Comparison of ENCODE assay signal across 8 cellular contexts in the genomic region with DNA sequence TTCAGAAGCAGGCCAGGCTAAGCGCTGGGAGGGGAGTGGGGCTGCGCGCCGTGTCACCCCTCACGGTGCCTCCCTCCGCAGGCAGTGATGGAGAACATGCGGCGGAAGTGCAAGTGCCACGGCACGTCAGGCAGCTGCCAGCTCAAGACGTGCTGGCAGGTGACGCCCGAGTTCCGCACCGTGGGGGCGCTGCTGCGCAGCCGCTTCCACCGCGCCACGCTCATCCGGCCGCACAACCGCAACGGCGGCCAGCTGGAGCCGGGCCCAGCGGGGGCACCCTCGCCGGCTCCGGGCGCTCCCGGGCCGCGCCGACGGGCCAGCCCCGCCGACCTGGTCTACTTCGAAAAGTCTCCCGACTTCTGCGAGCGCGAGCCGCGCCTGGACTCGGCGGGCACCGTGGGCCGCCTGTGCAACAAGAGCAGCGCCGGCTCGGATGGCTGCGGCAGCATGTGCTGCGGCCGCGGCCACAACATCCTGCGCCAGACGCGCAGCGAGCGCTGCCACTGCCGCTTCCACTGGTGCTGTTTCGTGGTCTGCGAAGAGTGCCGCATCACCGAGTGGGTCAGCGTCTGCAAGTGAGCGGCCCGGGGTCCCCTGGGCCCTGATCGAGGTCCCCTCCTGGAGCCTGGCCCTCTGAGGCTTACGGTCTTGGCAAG. TPM values are rescaled to one million over a fixed set of nuclear protein-coding genes. Genes with fewer than 3 reads are reported as not detected.
A peak's percentile ranks its signal among the peaks of the same experiment; 100 is the strongest.
DNase-seq lines count a peak whose midpoint lies in the region; ATAC-seq and TF ChIP-seq lines count a peak whose summit lies in the region.

No MANE protein-coding gene starts in this region.

- ATAC-seq in GM23338, result peak; percentile 47
- ATAC-seq in activated naive CD4-positive, alpha-beta T cell treated with anti-CD3 and anti-CD28 coated beads, Interleukin-2, amount 50 U/mL, for 72 hours, result peak; percentile 61 to 68

- H3K27me3 ChIP-seq in GM23338 (ENCODE audit: insufficient read depth) (peaks cover 100% of the 10 kb centered on the region), SK-N-SH (ENCODE audit: insufficient read depth) (peaks cover 39% of the 10 kb centered on the region), left ventricle myocardium inferior (ENCODE audit: low read depth) (peaks cover 88% of the 10 kb centered on the region)

- H3K36me3 ChIP-seq in GM23338 (ENCODE audit: insufficient read depth), result no peaks in the 10 kb centered on the region
- no peaks in the 10 kb centered on the region for H3K36me3 ChIP-seq in SK-N-SH (replicated peaks in 1 of 2; ENCODE audit: control insufficient read depth in 1 of 2, insufficient read depth in 2 of 2, low read length in 1 of 2)
- no peaks in the 10 kb centered on the region for H3K36me3 ChIP-seq in left ventricle myocardium inferior

- H3F3A ChIP-seq in GM23338 (replicated peaks; ENCODE audit: low read depth) (no peaks in the 10 kb centered on the region), SK-N-SH (replicated peaks; ENCODE audit: insufficient read depth) (no peaks in the 10 kb centered on the region)

- peaks cover 27% of the 10 kb centered on the region for H3K4me1 ChIP-seq in GM23338 (ENCODE audit: insufficient read depth)
- H3K4me1 ChIP-seq in SK-N-SH (ENCODE audit: control insufficient read depth in 1 of 2, insufficient read depth in 2 of 2, low read depth in 1 of 2, low read length in 1 of 2), result peaks cover 0 to 26% of the 10 kb centered on the region in 2 experiments; a peak in 2 of 4 replicates
- H3K4me1 ChIP-seq in left ventricle myocardium inferior, result peaks cover 24% of the 10 kb centered on the region

- H3K4me1 Mint-ChIP-seq in GM23338, result peaks cover 31% of the 10 kb centered on the region

- H3K79me2 ChIP-seq in GM23338 (replicated peaks; ENCODE audit: insufficient read depth), result no peaks in the 10 kb centered on the region
- H3K79me2 ChIP-seq in SK-N-SH (ENCODE audit: insufficient read depth), result no peaks in the 10 kb centered on the region

- H3K4me2 ChIP-seq in GM23338 (peak overlapping the region; percentile 80), SK-N-SH (peak overlapping the region; percentile 71)

- H3K27ac ChIP-seq in GM23338 (ENCODE audit: low read depth), result no peak overlapping the region
- H3K27ac ChIP-seq in SK-N-SH (ENCODE audit: low read depth in 2 of 2, low read length in 1 of 2), result no peak overlapping the region
- H3K27ac ChIP-seq in left ventricle myocardium inferior (replicated peaks), result no peak overlapping the region

- peak; percentile 34 for TF ChIP-seq RAD21 in SK-N-SH (IDR thresholded peaks at IDR 0.05; ENCODE audit: low read length)

- H3K9me3 ChIP-seq in SK-N-SH (no peaks in the 10 kb centered on the region), left ventricle myocardium inferior (replicated peaks) (no peaks in the 10 kb centered on the region)

- H3K9ac ChIP-seq in SK-N-SH, result no peak overlapping the region

- DNase-seq in GDM1 (lab: John Stamatoyannopoulos, UW) (peak; percentile 66), GM23338 (ENCODE audit: low spot score) (peak; percentile 78), LNCaP clone FGC (ENCODE audit: low read depth) (peak; percentile 35), SK-N-SH (peak; percentile 92), left ventricle myocardium inferior (peak; percentile 62), retinal pigment epithelial cell (ENCODE audit: low read depth) (no peak), HPDE6-E6E7 (ENCODE audit: extremely low spot score) (no peak)
- DNase-seq in activated naive CD4-positive, alpha-beta T cell treated with anti-CD3 and anti-CD28 coated beads, Interleukin-2, amount 50 U/mL, for 72 hours (ENCODE audit: low spot score in 2 of 2), result peak; percentile 77 to 92

- POLR2A ChIA-PET in SK-N-SH (lab: Yijun Ruan, JAX), result interaction anchor here (0.6 to 2.7 kb wide), 5 partner anchors 11 to 92 kb away, joined by 3 to 11 read pairs (median 3); a partner anchor contains a TSS

- H2AFZ ChIP-seq in GM23338 (peak overlapping the region; percentile 94), SK-N-SH (ENCODE audit: low read depth) (peak overlapping the region; percentile 66)

- no peak for TF ChIP-seq EP300 in SK-N-SH (IDR thresholded peaks at IDR 0.05; ENCODE audit: borderline replicate concordance in 1 of 2, low read depth in 1 of 2, low read length in 1 of 2)

- H3K9me3 Mint-ChIP-seq in GM23338, result no peaks in the 10 kb centered on the region; the same call in 2 of the 3 replicates
- no peaks in the 10 kb centered on the region for H3K9me3 Mint-ChIP-seq in activated naive CD4-positive, alpha-beta T cell treated with anti-CD3 and anti-CD28 coated beads, Interleukin-2, amount 50 U/mL, for 72 hours

- WGBS in SK-N-SH (ENCODE audit: low lambda C conversion rate), result 21% methylated on average over 7 of the region's 72 CpGs

- H3K9me2 ChIP-seq in GM23338 (ENCODE audit: insufficient read depth) (no peaks in the 10 kb centered on the region), SK-N-SH (no peaks in the 10 kb centered on the region)

- peak overlapping the region; percentile 60 for H3K4me3 Mint-ChIP-seq in GM23338

- intact Hi-C loops in left ventricle myocardium inferior (cut with micrococcal nuclease), result no loop called here

- H4K20me1 ChIP-seq in GM23338 (replicated peaks; ENCODE audit: insufficient read depth), result peaks cover 13% of the 10 kb centered on the region
- H4K20me1 ChIP-seq in SK-N-SH (ENCODE audit: insufficient read depth), result no peaks in the 10 kb centered on the region

- no peak overlapping the region for H3K27ac Mint-ChIP-seq in GM23338
- peak overlapping the region; percentile 27 to 80 for H3K27ac Mint-ChIP-seq in activated naive CD4-positive, alpha-beta T cell treated with anti-CD3 and anti-CD28 coated beads, Interleukin-2, amount 50 U/mL, for 72 hours

- CTCF ChIA-PET in SK-N-SH (lab: Yijun Ruan, JAX), result interaction anchor here (0.7 to 16.1 kb wide), 22 partner anchors 9 to 402 kb away, joined by 3 to 795 read pairs (median 5); a partner anchor contains a TSS

- peaks cover 96% of the 10 kb centered on the region for H3K27me3 Mint-ChIP-seq in GM23338 (ENCODE audit: insufficient read depth, low read depth, poor library complexity)

- no peaks in the 10 kb centered on the region; the same call in 2 of the 3 replicates for H3K36me3 Mint-ChIP-seq in GM23338 (ENCODE audit: low read depth)
- H3K36me3 Mint-ChIP-seq in activated naive CD4-positive, alpha-beta T cell treated with anti-CD3 and anti-CD28 coated beads, Interleukin-2, amount 50 U/mL, for 72 hours, result no peaks in the 10 kb centered on the region

- TF ChIP-seq CTCF in GM23338 (conservative IDR thresholded peaks at IDR 0.05; ENCODE audit: low read depth in 2 of 2) (peak in 1 of 2 experiments; percentile 66; a peak in 3 of 4 replicates), LNCaP clone FGC (IDR thresholded peaks at IDR 0.05; ENCODE audit: control insufficient read depth, extremely low read depth, insufficient read depth) (peak; percentile 78), SK-N-SH (IDR thresholded peaks at IDR 0.05) (peak; percentile 48), left ventricle myocardium inferior (IDR thresholded peaks at IDR 0.05; ENCODE audit: borderline replicate concordance) (peak; percentile 38), retinal pigment epithelial cell (conservative IDR thresholded peaks at IDR 0.05; ENCODE audit: low read depth, low read length) (peak; percentile 43)

- peak overlapping the region; percentile 52 for H3K4me3 ChIP-seq in GM23338
- peak overlapping the region; percentile 56 for H3K4me3 ChIP-seq in LNCaP clone FGC (ENCODE audit: low read depth, low read length)
- peak overlapping the region; percentile 39 to 57; a peak in 3 of 4 replicates for H3K4me3 ChIP-seq in SK-N-SH (ENCODE audit: low read depth in 2 of 2, low read length in 1 of 2)
- peak overlapping the region; percentile 59 for H3K4me3 ChIP-seq in left ventricle myocardium inferior
- H3K4me3 ChIP-seq in retinal pigment epithelial cell (ENCODE audit: low read length), result no peak overlapping the region

TF ChIP-seq in GM23338, 12 proteins besides CTCF, POLR2A, EP300 and RAD21:
- TF ChIP-seq NANOG (IDR thresholded peaks at IDR 0.05; ENCODE audit: borderline replicate concordance) (no peak), EZH2 (IDR thresholded peaks at IDR 0.05; ENCODE audit: low read depth, unreplicated experiment) (peak; percentile 91), EZH2phosphoT487 (IDR thresholded peaks at IDR 0.05; ENCODE audit: unreplicated experiment) (peak; percentile 97)

TF ChIP-seq in SK-N-SH, 30 proteins besides CTCF, POLR2A, EP300 and RAD21 (continues in another document):
- TF ChIP-seq NFIC (IDR thresholded peaks at IDR 0.05; ENCODE audit: borderline replicate concordance) (peak; percentile 56), ELF1 (IDR thresholded peaks at IDR 0.05) (0 out of 2 replicates have a peak, but pooled peaks have one; percentile 15), RCOR1 (IDR thresholded peaks at IDR 0.05; ENCODE audit: low read length) (peak; percentile 53; the same call in 1 of the 2 replicates)
- TF ChIP-seq, protein P1, sequence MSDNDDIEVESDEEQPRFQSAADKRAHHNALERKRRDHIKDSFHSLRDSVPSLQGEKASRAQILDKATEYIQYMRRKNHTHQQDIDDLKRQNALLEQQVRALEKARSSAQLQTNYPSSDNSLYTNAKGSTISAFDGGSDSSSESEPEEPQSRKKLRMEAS (IDR thresholded peaks at IDR 0.05; ENCODE audit: low read depth), result peak; percentile 61; the same call in 1 of the 2 replicates

RNA-seq across cellular contexts. Expression of a gene that starts 12.2 kb away (rescaled TPM):
- total RNA-seq in GM23338 (2014; rRNA removed; shearing (Covaris generic)), result not detected in 2 replicates
- not detected in 2 replicates for polyA plus RNA-seq in GM23338 (2016; fragmentation: Nextera tagmentation; extraction: Ambion mirVana)
- 0.02 TPM in 1 of 2 replicates, not detected in the other for polyA plus RNA-seq in SK-N-SH (2012; rRNA removed)
- 0.01 and 0.05 TPM in 2 replicates for polyA plus RNA-seq in SK-N-SH (2012; cell fraction: cytosol; rRNA removed)
- polyA plus RNA-seq in SK-N-SH (2012; cell fraction: nucleus; rRNA removed), result 0.05 and 0.07 TPM in 2 replicates
- total RNA-seq in activated naive CD4-positive, alpha-beta T cell treated with anti-CD3 and anti-CD28 coated beads, Interleukin-2, amount 50 U/mL, for 72 hours, result 1 to 10 TPM in 1 of 2 donors, under 1 TPM in 1; 0.11 to 6.1 TPM
- total RNA-seq in left ventricle myocardium inferior, result not detected

RNA-seq across cellular contexts. Expression of a gene that starts 33.2 kb away (rescaled TPM):
- total RNA-seq in GM23338 (2014; rRNA removed; shearing (Covaris generic)), result not detected in 2 replicates
- polyA plus RNA-seq in GM23338 (2016; fragmentation: Nextera tagmentation; extraction: Ambion mirVana) (not detected in 2 replicates), SK-N-SH (2012; rRNA removed) (0.06 and 0.08 TPM in 2 replicates)
- 0.05 and 0.13 TPM in 2 replicates for polyA plus RNA-seq in SK-N-SH (2012; cell fraction: cytosol; rRNA removed)
- polyA plus RNA-seq in SK-N-SH (2012; cell fraction: nucleus; rRNA removed), result 0.23 and 0.30 TPM in 2 replicates
- total RNA-seq in activated naive CD4-positive, alpha-beta T cell treated with anti-CD3 and anti-CD28 coated beads, Interleukin-2, amount 50 U/mL, for 72 hours, result not detected
- total RNA-seq in left ventricle myocardium inferior, result 1.0 TPM

Comparison
In these comparisons a context has a peak if more than half of its experiments do, and no peak if none do; other contexts are left out.
1. DNase-seq: peak in GDM1 (single experiment), GM23338 (single experiment), LNCaP clone FGC (single experiment), SK-N-SH (single experiment), activated naive CD4-positive, alpha-beta T cell treated with anti-CD3 and anti-CD28 coated beads, Interleukin-2, amount 50 U/mL, for 72 hours (2 of 2) and left ventricle myocardium inferior (single experiment); none in retinal pigment epithelial cell (single experiment) and HPDE6-E6E7 (single experiment).